ENCODE assay signal across 29 cellular contexts in genomic region chr2:103363639-103364038, GRCh38.
"Had no signal": no experiment of that assay in that cellular context is flagged by ENCODE, and none has a peak within 500 bp of the region (broad histone marks: within the 10 kb centered on the region; RNA-seq: fewer than 3 reads in every experiment).

No MANE protein-coding gene starts in this region.

- H3K4me1 ChIP-seq: ascending aorta, breast epithelium, colonic mucosa, esophagus squamous epithelium, heart left ventricle had no signal

- H3K36me3 Mint-ChIP-seq: activated CD4-positive, alpha-beta memory T cell treated with anti-CD3 and anti-CD28 coated beads for 36 hours; activated CD8-positive, alpha-beta memory T cell treated with anti-CD3 and anti-CD28 coated beads, Interleukin-2, amount 10 ng/mL, durations not matched to agents 7 days and 5 days; activated naive CD4-positive, alpha-beta T cell treated with anti-CD3 and anti-CD28 coated beads, Interleukin-2, amount 10 ng/mL, durations not matched to agents 7 days and 5 days; activated naive CD4-positive, alpha-beta T cell treated with anti-CD3 and anti-CD28 coated beads, Interleukin-2, amount 50 U/mL, for 72 hours; activated naive CD8-positive, alpha-beta T cell treated with anti-CD3 and anti-CD28 coated beads, Interleukin-2, amount 10 ng/mL, durations not matched to agents 7 days and 5 days; brain had no signal

- DNase-seq: activated CD4-positive, alpha-beta memory T cell treated with anti-CD3 and anti-CD28 coated beads for 36 hours; activated CD4-positive, alpha-beta T cell treated with anti-CD3 and anti-CD28 coated beads for 36 hours; activated CD4-positive, alpha-beta T cell treated with anti-CD3 and anti-CD28 coated beads, Interleukin-2, amount 10 ng/mL, durations not matched to agents 24 days and 14 days; activated CD4-positive, CD25-positive, alpha-beta regulatory T cell; activated CD4-positive, CD25-positive, alpha-beta regulatory T cell treated with anti-CD3 and anti-CD28 coated beads, Interleukin-2, amount 50 U/mL, for 72 hours; activated CD8-positive, alpha-beta memory T cell treated with anti-CD3 and anti-CD28 coated beads, Interleukin-2, amount 10 ng/mL, durations not matched to agents 7 days and 5 days; activated CD8-positive, alpha-beta memory T cell treated with anti-CD3 and anti-CD28 coated beads, Interleukin-2, amount 50 U/mL, for 4 hours; activated CD8-positive, alpha-beta T cell treated with anti-CD3 and anti-CD28 coated beads, Interleukin-2, amount 10 ng/mL, durations not matched to agents 7 days and 5 days; activated effector memory CD4-positive, alpha-beta T cell treated with anti-CD3 and anti-CD28 coated beads, Interleukin-2, amount 50 U/mL, for 16 hours; activated naive CD4-positive, alpha-beta T cell treated with anti-CD3 and anti-CD28 coated beads, Interleukin-2, amount 10 ng/mL, durations not matched to agents 7 days and 5 days; activated naive CD8-positive, alpha-beta T cell treated with anti-CD3 and anti-CD28 coated beads, Interleukin-2, amount 10 ng/mL, durations not matched to agents 7 days and 5 days; activated T-cell treated with anti-CD3 and anti-CD28 coated beads, Interleukin-2, amount 50 U/mL, for 1 hour; activated T-cell treated with anti-CD3 and anti-CD28 coated beads, Interleukin-2, amount 50 U/mL, for 48 hours; central memory CD4-positive, alpha-beta T cell; cerebellar nuclear complex; colonic mucosa; effector CD8-positive, alpha-beta T cell; esophagus squamous epithelium; foreskin melanocyte; heart left ventricle; T-helper 2 cell had no signal

- H3K27me3 ChIP-seq: ascending aorta, breast epithelium, cardiac muscle cell, colonic mucosa, esophagus squamous epithelium, heart left ventricle had no signal

- H3K9me3 ChIP-seq: ascending aorta, breast epithelium, colonic mucosa, esophagus squamous epithelium had no signal

- H3K4me1 Mint-ChIP-seq: activated CD4-positive, alpha-beta T cell treated with anti-CD3 and anti-CD28 coated beads for 36 hours; activated CD4-positive, alpha-beta T cell treated with anti-CD3 and anti-CD28 coated beads, Interleukin-2, amount 10 ng/mL, durations not matched to agents 24 days and 14 days; activated CD8-positive, alpha-beta memory T cell treated with anti-CD3 and anti-CD28 coated beads, Interleukin-2, amount 10 ng/mL, durations not matched to agents 7 days and 5 days; activated naive CD4-positive, alpha-beta T cell treated with anti-CD3 and anti-CD28 coated beads, Interleukin-2, amount 10 ng/mL, durations not matched to agents 7 days and 5 days; activated naive CD8-positive, alpha-beta T cell treated with anti-CD3 and anti-CD28 coated beads, Interleukin-2, amount 10 ng/mL, durations not matched to agents 7 days and 5 days had no signal

- H3K27ac Mint-ChIP-seq: activated CD4-positive, alpha-beta memory T cell treated with anti-CD3 and anti-CD28 coated beads for 36 hours; activated CD4-positive, alpha-beta T cell treated with anti-CD3 and anti-CD28 coated beads for 36 hours; activated CD4-positive, alpha-beta T cell treated with anti-CD3 and anti-CD28 coated beads, Interleukin-2, amount 10 ng/mL, durations not matched to agents 24 days and 14 days; activated CD8-positive, alpha-beta memory T cell treated with anti-CD3 and anti-CD28 coated beads, Interleukin-2, amount 10 ng/mL, durations not matched to agents 7 days and 5 days; activated CD8-positive, alpha-beta T cell treated with anti-CD3 and anti-CD28 coated beads, Interleukin-2, amount 10 ng/mL, durations not matched to agents 7 days and 5 days; activated naive CD4-positive, alpha-beta T cell treated with anti-CD3 and anti-CD28 coated beads, Interleukin-2, amount 10 ng/mL, durations not matched to agents 7 days and 5 days; activated naive CD4-positive, alpha-beta T cell treated with anti-CD3 and anti-CD28 coated beads, Interleukin-2, amount 50 U/mL, for 72 hours; activated naive CD8-positive, alpha-beta T cell treated with anti-CD3 and anti-CD28 coated beads, Interleukin-2, amount 10 ng/mL, durations not matched to agents 7 days and 5 days; activated T-helper 1 cell treated with anti-CD3 and anti-CD28 coated beads, Interleukin-12 subunit alpha, Interleukin-12 subunit beta, Interleukin-2, Interleukin-4 antibody, amounts not matched to agents 30 ng/mL and 10 ng/mL and 1 ng/mL, durations not matched to agents 14 hours and 24 hours and 36 hours; activated T-helper 2 cell treated with anti-CD3 and anti-CD28 coated beads, Interferon-gamma antibody, Interleukin-2, Interleukin-4, amounts not matched to agents 10 μg/mL and 5 μg/mL and 100 μg/mL, durations not matched to agents 14 hours and 24 hours and 36 hours had no signal

- ATAC-seq: activated CD4-positive, alpha-beta T cell treated with anti-CD3 and anti-CD28 coated beads for 36 hours; activated CD8-positive, alpha-beta memory T cell treated with anti-CD3 and anti-CD28 coated beads, Interleukin-2, amount 10 ng/mL, durations not matched to agents 7 days and 5 days; activated CD8-positive, alpha-beta T cell treated with anti-CD3 and anti-CD28 coated beads, Interleukin-2, amount 10 ng/mL, durations not matched to agents 7 days and 5 days; activated naive CD4-positive, alpha-beta T cell treated with anti-CD3 and anti-CD28 coated beads, Interleukin-2, amount 50 U/mL, for 72 hours; heart left ventricle had no signal

- H3K9me3 Mint-ChIP-seq: activated naive CD8-positive, alpha-beta T cell treated with anti-CD3 and anti-CD28 coated beads, Interleukin-2, amount 10 ng/mL, durations not matched to agents 7 days and 5 days had no signal

- H3K27me3 Mint-ChIP-seq: activated CD4-positive, alpha-beta memory T cell treated with anti-CD3 and anti-CD28 coated beads for 36 hours; activated CD4-positive, alpha-beta T cell treated with anti-CD3 and anti-CD28 coated beads for 36 hours; activated CD4-positive, alpha-beta T cell treated with anti-CD3 and anti-CD28 coated beads, Interleukin-2, amount 10 ng/mL, durations not matched to agents 24 days and 14 days; activated CD8-positive, alpha-beta memory T cell treated with anti-CD3 and anti-CD28 coated beads, Interleukin-2, amount 10 ng/mL, durations not matched to agents 7 days and 5 days; activated naive CD4-positive, alpha-beta T cell treated with anti-CD3 and anti-CD28 coated beads, Interleukin-2, amount 10 ng/mL, durations not matched to agents 7 days and 5 days; activated naive CD8-positive, alpha-beta T cell treated with anti-CD3 and anti-CD28 coated beads, Interleukin-2, amount 10 ng/mL, durations not matched to agents 7 days and 5 days had no signal

- H3K36me3 ChIP-seq: ascending aorta, breast epithelium, cardiac muscle cell, colonic mucosa, esophagus squamous epithelium, heart left ventricle had no signal

- H3K27ac ChIP-seq: ascending aorta, breast epithelium, cardiac muscle cell, colonic mucosa, epithelial cell of prostate, esophagus squamous epithelium, heart left ventricle had no signal

- H3K4me3 Mint-ChIP-seq: activated CD4-positive, alpha-beta memory T cell treated with anti-CD3 and anti-CD28 coated beads for 36 hours; activated CD4-positive, alpha-beta T cell treated with anti-CD3 and anti-CD28 coated beads for 36 hours; activated CD4-positive, alpha-beta T cell treated with anti-CD3 and anti-CD28 coated beads, Interleukin-2, amount 10 ng/mL, durations not matched to agents 24 days and 14 days; activated CD8-positive, alpha-beta memory T cell treated with anti-CD3 and anti-CD28 coated beads, Interleukin-2, amount 10 ng/mL, durations not matched to agents 7 days and 5 days; activated CD8-positive, alpha-beta T cell treated with anti-CD3 and anti-CD28 coated beads, Interleukin-2, amount 10 ng/mL, durations not matched to agents 7 days and 5 days; activated naive CD4-positive, alpha-beta T cell treated with anti-CD3 and anti-CD28 coated beads, Interleukin-2, amount 10 ng/mL, durations not matched to agents 7 days and 5 days; activated naive CD8-positive, alpha-beta T cell treated with anti-CD3 and anti-CD28 coated beads, Interleukin-2, amount 10 ng/mL, durations not matched to agents 7 days and 5 days; activated T-helper 1 cell treated with anti-CD3 and anti-CD28 coated beads, Interleukin-12 subunit alpha, Interleukin-12 subunit beta, Interleukin-2, Interleukin-4 antibody, amounts not matched to agents 30 ng/mL and 10 ng/mL and 1 ng/mL, durations not matched to agents 14 hours and 24 hours and 36 hours; brain had no signal

- H3K4me3 ChIP-seq: ascending aorta, breast epithelium, cardiac muscle cell, colonic mucosa, esophagus squamous epithelium, heart left ventricle had no signal
